11 cellular contexts compared by ENCODE assay signal in the genomic region with DNA sequence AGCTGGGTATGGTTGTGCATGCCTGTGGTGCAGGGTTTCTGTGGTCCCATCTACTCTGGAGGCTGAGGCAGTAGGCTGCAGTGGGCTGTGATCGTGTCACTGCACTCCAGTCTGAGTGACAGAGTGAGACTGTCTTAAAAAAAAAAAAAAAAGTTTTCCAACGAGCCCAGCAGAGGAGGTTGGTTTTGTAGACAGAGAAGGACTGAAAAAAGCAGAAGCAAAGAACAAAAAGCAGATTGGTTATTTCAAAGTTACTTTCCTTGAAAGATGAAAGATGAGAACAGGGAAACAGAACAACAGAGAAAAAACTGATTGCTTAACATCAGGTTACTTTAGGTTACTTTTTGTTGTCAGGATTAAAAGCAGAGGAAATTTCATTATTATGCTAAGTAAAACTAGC.
DNase-seq lines count a peak whose midpoint lies in the region; ATAC-seq, FAIRE-seq and TF ChIP-seq lines count a peak whose summit lies in the region.
"Had no signal": no experiment of that assay in that cellular context is flagged by ENCODE, and none has a peak within 500 bp of the region (broad histone marks: within the 10 kb centered on the region; RNA-seq: fewer than 3 reads in every experiment).

No MANE protein-coding gene starts in this region.

- H3K4me1 ChIP-seq in K562 (replicated peaks in 1 of 2; ENCODE audit: control insufficient read depth in 2 of 2, insufficient read depth in 2 of 2, low read length in 2 of 2): peaks cover 5 to 29% of the 10 kb centered on the region in 2 experiments; a peak in 4 of 5 replicates

- TF ChIP-seq POLR2A in K562 (conservative IDR thresholded peaks at IDR 0.05): no peak

- H4K20me1 ChIP-seq in K562 (replicated peaks; ENCODE audit: control insufficient read depth, insufficient read depth, low read length): no peaks in the 10 kb centered on the region

- in situ Hi-C loops in K562 (cut with MboI): no loop called here

- H3K79me2 ChIP-seq in K562 (ENCODE audit: control insufficient read depth, insufficient read depth, low read length): no peaks in the 10 kb centered on the region

- peak; percentile 34 for ATAC-seq in GM19397 (IDR thresholded peaks at IDR 0.05; ENCODE audit: unreplicated experiment)
- ATAC-seq in K562: peak; percentile 46
- peak; percentile 78 for ATAC-seq in sciatic nerve
- ATAC-seq in HG03045 (IDR thresholded peaks at IDR 0.05; ENCODE audit: unreplicated experiment): no peak
- no peak for ATAC-seq in GM21723 (IDR thresholded peaks at IDR 0.05; ENCODE audit: unreplicated experiment)

- H3K4me2 ChIP-seq in K562 (ENCODE audit: insufficient read depth, low read length): no peak overlapping the region

- TF ChIP-seq EP300 in K562 (IDR thresholded peaks at IDR 0.05; ENCODE audit: low read length): no peak

- peak; percentile 59 for DNase-seq in NOMO-1 treated with dmso at 0.1 percent for 144 hours (lab: John Stamatoyannopoulos, UW; ENCODE audit: unreplicated experiment)
- DNase-seq in K562 (ENCODE audit: extremely low read depth in 1 of 4, low spot score in 3 of 4): no peak
- DNase-seq in sciatic nerve (ENCODE audit: low spot score): no peak
- DNase-seq in D721Med (ENCODE audit: insufficient read length, low spot score): no peak
- no peak for DNase-seq in GF-D8 (lab: John Stamatoyannopoulos, UW)
- DNase-seq: head of caudate nucleus, NCI-H446 treated with DMSO at 0.1 percent for 48 hours, WERI-Rb-1 had no signal

- no peaks in the 10 kb centered on the region for H3K36me3 ChIP-seq in K562 (ENCODE audit: control insufficient read depth, insufficient read depth, low read length)

- intact Hi-C loops in K562 (cut with micrococcal nuclease) (no loop called here), sciatic nerve (cut with DNase I) (no loop called here)

- H3K9me1 ChIP-seq in K562 (ENCODE audit: control insufficient read depth, insufficient read depth, low read length): no peaks in the 10 kb centered on the region

- WGBS in K562 (ENCODE audit: insufficient coverage, low coverage, missing lambda C conversion rate): 17% methylated on average over 2 of the region's 2 CpGs

- H3K9me3 ChIP-seq in K562 (replicated peaks; ENCODE audit: control insufficient read depth, insufficient read depth, low read depth, low read length): no peaks in the 10 kb centered on the region

- TF ChIP-seq RAD21 in K562 (CRISPR knock-in tag; conservative IDR thresholded peaks at IDR 0.05 in 1 of 2, IDR thresholded peaks at IDR 0.05 in 1 of 2): 0 out of 4 replicates have a peak, but pooled peaks of 1 of the 2 experiments have one; percentile 5

- no peaks in the 10 kb centered on the region for H3K27me3 ChIP-seq in K562 (ENCODE audit: control insufficient read depth in 2 of 2, insufficient read depth in 2 of 2, low read length in 2 of 2)

- CTCF ChIA-PET in K562 (lab: Yijun Ruan, JAX; ENCODE audit: low intra/inter-chr PET ratio): no interaction called here

- FAIRE-seq in K562 (lab: Jason Lieb, UNC) (no peak), D721Med (lab: Jason Lieb, UNC) (no peak)

- no peak overlapping the region for H3K9ac ChIP-seq in K562 (ENCODE audit: insufficient read depth in 1 of 2, low read depth in 2 of 2, low read length in 2 of 2)

- no TSS peak for BruUV-seq in K562 (replicated peaks; lab: Mats Ljungman, UMichigan)

- peak overlapping the region; percentile 54; the same call in 1 of the 2 replicates for H2AFZ ChIP-seq in K562 (ENCODE audit: low read depth, low read length)

- no peak overlapping the region for H3K27ac ChIP-seq in K562 (ENCODE audit: extremely low read depth, low read depth, low read length)

- TF ChIP-seq CTCF in K562 (IDR thresholded peaks at IDR 0.05 in 2 of 3, conservative IDR thresholded peaks at IDR 0.05 in 1 of 3; ENCODE audit: insufficient read depth in 2 of 3, low read depth in 1 of 3, low read length in 3 of 3): no peak
- TF ChIP-seq CTCF in D721Med (IDR thresholded peaks at IDR 0.05; ENCODE audit: insufficient read depth, missing control alignments): no peak

- H3K4me3 ChIP-seq in K562: no peak overlapping the region

- POLR2A ChIA-PET in K562 (lab: Yijun Ruan, JAX): interaction anchor here (0.9 kb wide), 1 partner anchor 11 kb away, joined by 3 read pairs; no protein-coding TSS in a partner anchor

TF ChIP-seq in K562, 482 proteins besides CTCF, POLR2A, EP300 and RAD21 (continues in another document):
- TF ChIP-seq ZHX1 (conservative IDR thresholded peaks at IDR 0.05; ENCODE audit: low read length): no peak
- TF ChIP-seq TCF7 (IDR thresholded peaks at IDR 0.05; ENCODE audit: borderline replicate concordance): no peak
- TF ChIP-seq SMARCA5 (IDR thresholded peaks at IDR 0.05): no peak
- no peak for TF ChIP-seq CBX8 (IDR thresholded peaks at IDR 0.05; ENCODE audit: borderline replicate concordance, extremely low read depth, low read depth, low read length, poor library complexity, severe bottlenecking)
- TF ChIP-seq PRPF4 (IDR thresholded peaks at IDR 0.05; ENCODE audit: insufficient read depth, low read depth, low read length, poor library complexity, severe bottlenecking): no peak
- no peak for TF ChIP-seq ZNF584 (CRISPR knock-in tag; IDR thresholded peaks at IDR 0.05; ENCODE audit: low read depth)
- no peak for TF ChIP-seq TAF15 (IDR thresholded peaks at IDR 0.05; ENCODE audit: low read depth, low read length)
- TF ChIP-seq, protein P1, sequence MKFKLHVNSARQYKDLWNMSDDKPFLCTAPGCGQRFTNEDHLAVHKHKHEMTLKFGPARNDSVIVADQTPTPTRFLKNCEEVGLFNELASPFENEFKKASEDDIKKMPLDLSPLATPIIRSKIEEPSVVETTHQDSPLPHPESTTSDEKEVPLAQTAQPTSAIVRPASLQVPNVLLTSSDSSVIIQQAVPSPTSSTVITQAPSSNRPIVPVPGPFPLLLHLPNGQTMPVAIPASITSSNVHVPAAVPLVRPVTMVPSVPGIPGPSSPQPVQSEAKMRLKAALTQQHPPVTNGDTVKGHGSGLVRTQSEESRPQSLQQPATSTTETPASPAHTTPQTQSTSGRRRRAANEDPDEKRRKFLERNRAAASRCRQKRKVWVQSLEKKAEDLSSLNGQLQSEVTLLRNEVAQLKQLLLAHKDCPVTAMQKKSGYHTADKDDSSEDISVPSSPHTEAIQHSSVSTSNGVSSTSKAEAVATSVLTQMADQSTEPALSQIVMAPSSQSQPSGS (CRISPR knock-in tag; IDR thresholded peaks at IDR 0.05): no peak
- TF ChIP-seq POLR3A (IDR thresholded peaks at IDR 0.05; ENCODE audit: borderline replicate concordance, extremely low read depth, insufficient read depth, insufficient read length): no peak
- no peak for TF ChIP-seq SETDB1 (IDR thresholded peaks at IDR 0.05; ENCODE audit: low read length)
- TF ChIP-seq ZNF165 (CRISPR knock-in tag; IDR thresholded peaks at IDR 0.05; ENCODE audit: borderline replicate concordance): no peak
- TF ChIP-seq MAX (CRISPR knock-in tag; IDR thresholded peaks at IDR 0.05): no peak
- no peak for TF ChIP-seq THRA (IDR thresholded peaks at IDR 0.05)

Comparison
In these comparisons a context has a peak if more than half of its experiments do, and no peak if none do; other contexts are left out.
1. ATAC-seq: peak in GM19397 (single experiment), K562 (single experiment) and sciatic nerve (single experiment); none in HG03045 (single experiment) and GM21723 (single experiment).